In the genomic region with DNA sequence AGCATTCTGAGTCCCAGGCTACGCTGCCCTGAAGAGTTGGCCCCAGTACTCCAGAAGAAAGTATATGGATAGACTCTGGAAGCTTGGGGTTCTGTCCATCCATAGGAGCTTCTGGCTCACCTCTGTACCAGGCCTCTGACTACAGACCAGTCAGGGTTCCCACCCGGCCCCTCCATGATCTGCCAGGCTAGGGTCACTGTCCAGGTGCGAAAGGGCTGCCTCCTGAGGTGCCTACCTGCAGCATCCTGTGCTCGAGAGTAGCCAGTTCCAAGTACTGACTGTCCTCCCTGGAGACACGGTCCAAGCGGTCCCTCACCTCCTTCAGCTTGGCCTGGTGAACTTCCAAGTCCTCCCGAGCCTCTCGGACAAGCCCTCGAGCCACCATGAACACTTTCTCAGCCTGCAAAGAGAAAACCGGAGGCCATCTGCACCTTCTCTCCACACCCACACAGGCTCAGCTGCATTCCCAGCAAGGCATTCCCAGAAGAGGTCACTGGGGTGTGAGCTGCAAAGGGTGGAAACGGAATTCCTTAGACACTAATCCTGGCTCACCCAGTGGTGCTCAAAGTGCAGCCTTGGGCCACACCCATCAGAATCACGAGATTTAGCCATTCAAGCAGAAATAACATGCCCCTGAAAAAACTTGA, we compare ENCODE assay signal across 11 cellular contexts. TPM values are rescaled to one million over a fixed set of nuclear protein-coding genes. Genes with fewer than 3 reads are reported as not detected.
DNase-seq lines count a peak whose midpoint lies in the region; ATAC-seq and TF ChIP-seq lines count a peak whose summit lies in the region.
"Had no signal": no experiment of that assay in that cellular context is flagged by ENCODE, and none has a peak within 500 bp of the region (broad histone marks: within the 10 kb centered on the region; RNA-seq: fewer than 3 reads in every experiment).

No MANE protein-coding gene starts in this region.

- TF ChIP-seq CTCF in lower lobe of right lung (IDR thresholded peaks at IDR 0.05) (no peak), thyroid gland (IDR thresholded peaks at IDR 0.05) (no peak), adrenal gland (IDR thresholded peaks at IDR 0.05) (no peak)

- peak overlapping the region; percentile 16 to 56 for H3K9ac ChIP-seq in duodenal mucosa (ENCODE audit: low read depth in 1 of 2, low read length in 2 of 2)

- H3K9me3 ChIP-seq in duodenal mucosa (ENCODE audit: control insufficient read depth in 1 of 2, low read length in 2 of 2) (no peaks in the 10 kb centered on the region), lower lobe of right lung (no peaks in the 10 kb centered on the region), thyroid gland (no peaks in the 10 kb centered on the region), adrenal gland (replicated peaks in 1 of 3) (no peaks in the 10 kb centered on the region)

- DNase-seq in HT-29 (ENCODE audit: low spot score) (peak; percentile 23), lower lobe of right lung (no peak), thyroid gland (peak; percentile 82 to 85), COR-L47 (lab: John Stamatoyannopoulos, UW) (no peak), adrenal gland (no peak)
- DNase-seq in activated T-cell treated with anti-CD3 and anti-CD28 coated beads, Interleukin-2, amount 50 U/mL, for 1 hour: no peak
- DNase-seq: activated gamma-delta T cell treated with Interleukin-2 at 50 U/mL for 16 hours, GF-D8, NCI-H69 had no signal

- TF ChIP-seq POLR2A in thyroid gland (IDR thresholded peaks at IDR 0.05) (peak in 1 of 2 donors; percentile 68), adrenal gland (IDR thresholded peaks at IDR 0.05) (no peak)

- 50 to 54% methylated on average over 11 of the region's 12 CpGs for WGBS in thyroid gland, 2 donors
- 72 to 78% (median 76%) methylated on average over 11 to 12 of the region's 12 CpGs for WGBS in adrenal gland, 4 donors

- intact Hi-C loops in lower lobe of right lung (cut with DNase I): no loop called here
- intact Hi-C loops in thyroid gland (cut with DNase I): loop anchor here (10.0 kb wide), 1 partner anchor 159 kb away; no protein-coding TSS in a partner anchor
- intact Hi-C loops in adrenal gland (cut with DNase I): loop anchor here in 1 of 2 donors (5.0 to 10.0 kb wide), 2 partner anchors 161 to 239 kb away; no protein-coding TSS in a partner anchor

- ATAC-seq in lower lobe of right lung: peak; percentile 30 to 39
- ATAC-seq: naive thymus-derived CD8-positive, alpha-beta T cell had no signal

- H3K4me3 ChIP-seq in duodenal mucosa (ENCODE audit: low read depth in 1 of 2, low read length in 2 of 2): peak overlapping the region; percentile 5 to 32
- no peak overlapping the region for H3K4me3 ChIP-seq in lower lobe of right lung
- no peak overlapping the region for H3K4me3 ChIP-seq in thyroid gland (replicated peaks in 1 of 3)
- H3K4me3 ChIP-seq in adrenal gland: no peak overlapping the region

- H3K4me1 ChIP-seq in duodenal mucosa (ENCODE audit: control insufficient read depth in 1 of 2, insufficient read depth in 2 of 2, low read length in 2 of 2): peaks cover 47 to 48% of the 10 kb centered on the region in 2 donors
- peaks cover 42% of the 10 kb centered on the region for H3K4me1 ChIP-seq in lower lobe of right lung
- peaks cover 46 to 64% of the 10 kb centered on the region in 2 donors for H3K4me1 ChIP-seq in thyroid gland
- peaks cover 6 to 13% of the 10 kb centered on the region in 2 donors for H3K4me1 ChIP-seq in adrenal gland (replicated peaks in 1 of 2)

- peak overlapping the region; percentile 74 for H3K27ac ChIP-seq in duodenal mucosa (ENCODE audit: low read depth, low read length)
- H3K27ac ChIP-seq in lower lobe of right lung: peak overlapping the region; percentile 37
- H3K27ac ChIP-seq in thyroid gland: peak overlapping the region; percentile 95 to 96 (median 96)
- H3K27ac ChIP-seq in adrenal gland: peak overlapping the region in 1 of 5 donors; percentile 79

- H3K27me3 ChIP-seq in duodenal mucosa (ENCODE audit: control insufficient read depth in 1 of 2, insufficient read depth in 2 of 2, low read length in 2 of 2) (no peaks in the 10 kb centered on the region), lower lobe of right lung (ENCODE audit: low read depth) (peaks cover 4% of the 10 kb centered on the region), thyroid gland (no peaks in the 10 kb centered on the region), adrenal gland (no peaks in the 10 kb centered on the region)

- H3K36me3 ChIP-seq in duodenal mucosa (ENCODE audit: control insufficient read depth in 1 of 2, insufficient read depth in 2 of 2, low read length in 2 of 2) (peaks cover 6 to 7% of the 10 kb centered on the region in 2 donors), lower lobe of right lung (peaks cover 14% of the 10 kb centered on the region), thyroid gland (no peaks in the 10 kb centered on the region), adrenal gland (replicated peaks in 1 of 2) (peaks cover 0 to 20% of the 10 kb centered on the region in 2 donors)

RNA-seq across cellular contexts. Expression of gene PLXNB1, which starts 3.7 kb away (rescaled TPM):
- total RNA-seq in HT-29 (2014; rRNA removed; shearing (Covaris generic)): 194 and 209 TPM in 2 replicates
- total RNA-seq in lower lobe of right lung (94.3 TPM), thyroid gland (100 to 1,000 TPM; 126 to 216 (median 138) TPM), adrenal gland (10 to 100 TPM in 6 of 8 donors, 1 to 10 TPM in 2; 5.9 to 23.5 (median 13.7) TPM)
- 100 to 1,000 TPM in 1 of 3 donors, 10 to 100 TPM in 1, 1 to 10 TPM in 1; 6.1 to 115 (median 45.6) TPM for polyA plus RNA-seq in adrenal gland
- polyA plus RNA-seq: naive thymus-derived CD8-positive, alpha-beta T cell had no signal

RNA-seq across cellular contexts. Expression of gene CCDC51, which starts 6.3 kb away (rescaled TPM):
- total RNA-seq in HT-29 (2014; rRNA removed; shearing (Covaris generic)): 19.1 and 24.3 TPM in 2 replicates
- total RNA-seq in lower lobe of right lung (8.6 TPM), thyroid gland (10 to 100 TPM in 3 of 4 donors, 1 to 10 TPM in 1; 8.6 to 17.0 (median 15.0) TPM), adrenal gland (10 to 100 TPM; 14.3 to 28.7 (median 19.5) TPM)
- polyA plus RNA-seq in adrenal gland: 10 to 100 TPM in 1 of 3 donors, 1 to 10 TPM in 2; 7.3 to 20.8 (median 8.0) TPM

RNA-seq across cellular contexts. Expression of gene TMA7, which starts 6.5 kb away (rescaled TPM):
- 173 and 180 TPM in 2 replicates for total RNA-seq in HT-29 (2014; rRNA removed; shearing (Covaris generic))
- 153 TPM for total RNA-seq in lower lobe of right lung
- total RNA-seq in thyroid gland: 100 to 1,000 TPM; 133 to 413 (median 301) TPM
- total RNA-seq in adrenal gland: 100 to 1,000 TPM; 177 to 322 (median 224) TPM
- polyA plus RNA-seq in adrenal gland: 100 to 1,000 TPM; 489 to 891 (median 742) TPM

RNA-seq across cellular contexts. Expression of gene ATRIP, which starts 12.9 kb away (rescaled TPM):
- total RNA-seq in HT-29 (2014; rRNA removed; shearing (Covaris generic)): 6.7 and 7.7 TPM in 2 replicates
- total RNA-seq in lower lobe of right lung: 5.9 TPM
- total RNA-seq in thyroid gland: 10 to 100 TPM in 2 of 4 donors, 1 to 10 TPM in 2; 8.4 to 13.9 (median 11.0) TPM
- total RNA-seq in adrenal gland: 10 to 100 TPM in 1 of 8 donors, 1 to 10 TPM in 7; 5.1 to 15.9 (median 6.7) TPM
- polyA plus RNA-seq in adrenal gland: 1 to 10 TPM; 6.7 to 9.1 (median 8.4) TPM

Comparison
In these comparisons a context has a peak if more than half of its experiments do, and no peak if none do; other contexts are left out.
1. DNase-seq: peak in HT-29 (single experiment) and thyroid gland (2 of 2); none in lower lobe of right lung (single experiment), COR-L47 (single experiment), activated T-cell treated with anti-CD3 and anti-CD28 coated beads, Interleukin-2, amount 50 U/mL, for 1 hour (single experiment) and adrenal gland (0 of 7).
2. H3K4me3 ChIP-seq: peak in duodenal mucosa (2 of 2); none in lower lobe of right lung (single experiment), thyroid gland (0 of 3) and adrenal gland (0 of 4).